Comparison of ENCODE assay signal across 21 cellular contexts in the genomic region with DNA sequence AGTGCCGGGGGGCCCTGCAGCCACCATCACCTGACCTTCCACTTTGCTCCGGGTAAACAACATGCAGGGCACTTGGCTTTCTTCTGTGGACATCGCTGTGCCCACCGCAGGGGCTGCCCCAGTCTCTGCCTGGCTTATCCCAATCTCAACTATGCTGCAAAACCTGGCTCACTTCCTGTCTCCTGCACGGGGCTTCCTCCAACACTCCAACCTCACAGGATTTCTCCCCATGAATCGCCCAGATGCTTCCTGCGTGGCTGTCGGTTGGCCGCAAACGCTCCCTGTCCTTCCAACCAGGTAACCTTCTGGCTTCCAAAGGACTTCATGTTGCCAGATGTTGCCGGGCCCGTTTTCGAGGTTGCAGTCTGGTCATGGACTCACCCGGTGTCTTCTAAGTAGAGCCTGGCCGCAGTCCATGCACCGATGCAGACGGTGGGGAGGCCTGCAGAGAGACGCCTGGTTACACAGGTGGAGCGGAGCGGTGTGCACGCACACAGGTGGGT.
A peak's percentile ranks its signal among the peaks of the same experiment; 100 is the strongest.
DNase-seq lines count a peak whose midpoint lies in the region; ATAC-seq, FAIRE-seq and TF ChIP-seq lines count a peak whose summit lies in the region.
"Had no signal": no experiment of that assay in that cellular context is flagged by ENCODE, and none has a peak within 500 bp of the region (broad histone marks: within the 10 kb centered on the region; RNA-seq: fewer than 3 reads in every experiment).

No MANE protein-coding gene starts in this region.

- no peak overlapping the region for H3K4me3 Mint-ChIP-seq in activated CD4-positive, alpha-beta memory T cell treated with anti-CD3 and anti-CD28 coated beads, Interleukin-2, amount 10 ng/mL, durations not matched to agents 7 days and 5 days
- H3K4me3 Mint-ChIP-seq in activated CD4-positive, alpha-beta memory T cell treated with anti-CD3 and anti-CD28 coated beads for 36 hours = no peak overlapping the region
- H3K4me3 Mint-ChIP-seq in activated CD8-positive, alpha-beta memory T cell treated with anti-CD3 and anti-CD28 coated beads, Interleukin-2, amount 10 ng/mL, durations not matched to agents 7 days and 5 days = no peak overlapping the region
- no peak overlapping the region for H3K4me3 Mint-ChIP-seq in activated T-helper 17 cell treated with anti-CD3 and anti-CD28 coated beads, Interleukin-2, amount 50 U/mL, for 72 hours
- H3K4me3 Mint-ChIP-seq: CD4-positive, CD25-positive, alpha-beta regulatory T cell; GM23338 had no signal

- H3K27me3 Mint-ChIP-seq in activated CD4-positive, alpha-beta memory T cell treated with anti-CD3 and anti-CD28 coated beads, Interleukin-2, amount 10 ng/mL, durations not matched to agents 7 days and 5 days = peaks cover 12% of the 10 kb centered on the region
- peaks cover 17% of the 10 kb centered on the region for H3K27me3 Mint-ChIP-seq in activated CD4-positive, alpha-beta memory T cell treated with anti-CD3 and anti-CD28 coated beads for 36 hours
- H3K27me3 Mint-ChIP-seq in activated CD8-positive, alpha-beta memory T cell treated with anti-CD3 and anti-CD28 coated beads, Interleukin-2, amount 10 ng/mL, durations not matched to agents 7 days and 5 days = peaks cover 10% of the 10 kb centered on the region
- peaks cover 26% of the 10 kb centered on the region for H3K27me3 Mint-ChIP-seq in activated T-helper 17 cell treated with anti-CD3 and anti-CD28 coated beads, Interleukin-2, amount 50 U/mL, for 72 hours

- H3K27ac Mint-ChIP-seq in activated CD4-positive, alpha-beta memory T cell treated with anti-CD3 and anti-CD28 coated beads, Interleukin-2, amount 10 ng/mL, durations not matched to agents 7 days and 5 days = no peak overlapping the region
- no peak overlapping the region for H3K27ac Mint-ChIP-seq in activated CD4-positive, alpha-beta memory T cell treated with anti-CD3 and anti-CD28 coated beads for 36 hours
- H3K27ac Mint-ChIP-seq in activated CD8-positive, alpha-beta memory T cell treated with anti-CD3 and anti-CD28 coated beads, Interleukin-2, amount 10 ng/mL, durations not matched to agents 7 days and 5 days = no peak overlapping the region
- H3K27ac Mint-ChIP-seq in activated T-helper 17 cell treated with anti-CD3 and anti-CD28 coated beads, Interleukin-2, amount 50 U/mL, for 72 hours = no peak overlapping the region
- H3K27ac Mint-ChIP-seq: CD4-positive, CD25-positive, alpha-beta regulatory T cell; GM23338 had no signal

- DNase-seq in activated CD4-positive, alpha-beta memory T cell treated with anti-CD3 and anti-CD28 coated beads, Interleukin-2, amount 10 ng/mL, durations not matched to agents 7 days and 5 days = peak; percentile 14
- no peak for DNase-seq in activated CD4-positive, alpha-beta memory T cell treated with anti-CD3 and anti-CD28 coated beads for 36 hours
- peak; percentile 26 for DNase-seq in activated CD8-positive, alpha-beta memory T cell treated with anti-CD3 and anti-CD28 coated beads, Interleukin-2, amount 10 ng/mL, durations not matched to agents 7 days and 5 days
- peak; percentile 9 for DNase-seq in mucosa of gallbladder (ENCODE audit: low spot score)
- DNase-seq in testis = peak; percentile 13
- DNase-seq in H54 (ENCODE audit: insufficient read length, low spot score) = no peak
- no peak for DNase-seq in GM10248 (ENCODE audit: extremely low spot score)
- DNase-seq: 8988T; CD4-positive, CD25-positive, alpha-beta regulatory T cell; COR-L47; DMS 273 treated with DMSO at 0.1 percent for 48 hours; NCI-H1092 treated with DMSO at 0.1 percent for 48 hours; NCI-H2081; NCI-H2171 treated with DMSO at 0.1 percent for 48 hours; NCI-H446; Peyer's patch had no signal

- H3K27me3 ChIP-seq in testis = no peaks in the 10 kb centered on the region
- H3K27me3 ChIP-seq: Peyer's patch had no signal

- H3K4me3 ChIP-seq in testis = no peak overlapping the region
- H3K4me3 ChIP-seq: GM23338, K562, Peyer's patch had no signal

- TF ChIP-seq POLR2A in testis (IDR thresholded peaks at IDR 0.05) = no peak
- TF ChIP-seq POLR2A in H54 (IDR thresholded peaks at IDR 0.05; ENCODE audit: low read depth, low read length) = no peak

- POLR2A ChIA-PET in activated CD4-positive, alpha-beta memory T cell treated with anti-CD3 and anti-CD28 coated beads, Interleukin-2, amount 10 ng/mL, durations not matched to agents 7 days and 5 days (lab: Charles Lee) = no interaction called here
- POLR2A ChIA-PET in activated CD4-positive, alpha-beta memory T cell treated with anti-CD3 and anti-CD28 coated beads for 36 hours (lab: Charles Lee) = no interaction called here
- POLR2A ChIA-PET in GM10248 (lab: Yijun Ruan, JAX) = no interaction called here

- H3K9me3 ChIP-seq in testis = no peaks in the 10 kb centered on the region
- H3K9me3 ChIP-seq: Peyer's patch had no signal

- H3K9me3 Mint-ChIP-seq in activated CD4-positive, alpha-beta memory T cell treated with anti-CD3 and anti-CD28 coated beads, Interleukin-2, amount 10 ng/mL, durations not matched to agents 7 days and 5 days = no peaks in the 10 kb centered on the region
- no peaks in the 10 kb centered on the region for H3K9me3 Mint-ChIP-seq in activated CD4-positive, alpha-beta memory T cell treated with anti-CD3 and anti-CD28 coated beads for 36 hours
- no peaks in the 10 kb centered on the region for H3K9me3 Mint-ChIP-seq in activated CD8-positive, alpha-beta memory T cell treated with anti-CD3 and anti-CD28 coated beads, Interleukin-2, amount 10 ng/mL, durations not matched to agents 7 days and 5 days (ENCODE audit: low read depth)
- no peaks in the 10 kb centered on the region for H3K9me3 Mint-ChIP-seq in activated T-helper 17 cell treated with anti-CD3 and anti-CD28 coated beads, Interleukin-2, amount 50 U/mL, for 72 hours

- no peaks in the 10 kb centered on the region for H3K36me3 Mint-ChIP-seq in activated CD4-positive, alpha-beta memory T cell treated with anti-CD3 and anti-CD28 coated beads, Interleukin-2, amount 10 ng/mL, durations not matched to agents 7 days and 5 days (ENCODE audit: low read depth)
- no peaks in the 10 kb centered on the region for H3K36me3 Mint-ChIP-seq in activated CD4-positive, alpha-beta memory T cell treated with anti-CD3 and anti-CD28 coated beads for 36 hours
- H3K36me3 Mint-ChIP-seq in activated CD8-positive, alpha-beta memory T cell treated with anti-CD3 and anti-CD28 coated beads, Interleukin-2, amount 10 ng/mL, durations not matched to agents 7 days and 5 days = no peaks in the 10 kb centered on the region
- H3K36me3 Mint-ChIP-seq in activated T-helper 17 cell treated with anti-CD3 and anti-CD28 coated beads, Interleukin-2, amount 50 U/mL, for 72 hours (ENCODE audit: low read depth) = no peaks in the 10 kb centered on the region
- H3K36me3 Mint-ChIP-seq: CD4-positive, CD25-positive, alpha-beta regulatory T cell had no signal

- intact Hi-C loops in activated CD4-positive, alpha-beta memory T cell treated with anti-CD3 and anti-CD28 coated beads for 36 hours (cut with micrococcal nuclease) = no loop called here
- intact Hi-C loops in testis (cut with DNase I; ENCODE audit: low total_unique reads) = no loop called here

- H3K36me3 ChIP-seq in testis (ENCODE audit: low read depth, missing control alignments) = no peaks in the 10 kb centered on the region
- H3K36me3 ChIP-seq: Peyer's patch had no signal

- peaks cover 10% of the 10 kb centered on the region for H3K4me1 ChIP-seq in testis

- TF ChIP-seq CTCF in testis (IDR thresholded peaks at IDR 0.05) (no peak), GM10248 (IDR thresholded peaks at IDR 0.05; ENCODE audit: control extremely low read depth, extremely low read depth, low read depth, missing control alignments) (no peak)

- CTCF ChIA-PET in activated CD4-positive, alpha-beta memory T cell treated with anti-CD3 and anti-CD28 coated beads, Interleukin-2, amount 10 ng/mL, durations not matched to agents 7 days and 5 days (lab: Charles Lee) = no interaction called here
- CTCF ChIA-PET in activated CD4-positive, alpha-beta memory T cell treated with anti-CD3 and anti-CD28 coated beads for 36 hours (lab: Charles Lee) = interaction anchor here (1.5 kb wide), 1 partner anchor 58 kb away, joined by 4 read pairs; no protein-coding TSS in a partner anchor
- CTCF ChIA-PET in activated CD8-positive, alpha-beta memory T cell treated with anti-CD3 and anti-CD28 coated beads, Interleukin-2, amount 10 ng/mL, durations not matched to agents 7 days and 5 days (lab: Charles Lee) = no interaction called here
- CTCF ChIA-PET in GM10248 (lab: Yijun Ruan, JAX) = no interaction called here

- WGBS in testis, 2 donors = 93 to 96% methylated on average over 21 of the region's 21 CpGs

- H3K4me1 Mint-ChIP-seq in activated CD4-positive, alpha-beta memory T cell treated with anti-CD3 and anti-CD28 coated beads, Interleukin-2, amount 10 ng/mL, durations not matched to agents 7 days and 5 days = no peaks in the 10 kb centered on the region
- no peaks in the 10 kb centered on the region for H3K4me1 Mint-ChIP-seq in activated CD4-positive, alpha-beta memory T cell treated with anti-CD3 and anti-CD28 coated beads for 36 hours (ENCODE audit: low read depth)
- no peaks in the 10 kb centered on the region for H3K4me1 Mint-ChIP-seq in activated CD8-positive, alpha-beta memory T cell treated with anti-CD3 and anti-CD28 coated beads, Interleukin-2, amount 10 ng/mL, durations not matched to agents 7 days and 5 days
- H3K4me1 Mint-ChIP-seq in activated T-helper 17 cell treated with anti-CD3 and anti-CD28 coated beads, Interleukin-2, amount 50 U/mL, for 72 hours = no peaks in the 10 kb centered on the region

- H3K27ac ChIP-seq in testis = no peak overlapping the region
- H3K27ac ChIP-seq: Peyer's patch had no signal

- ATAC-seq in activated CD8-positive, alpha-beta memory T cell treated with anti-CD3 and anti-CD28 coated beads, Interleukin-2, amount 10 ng/mL, durations not matched to agents 7 days and 5 days = no peak
- no peak for ATAC-seq in activated T-helper 17 cell treated with anti-CD3 and anti-CD28 coated beads, Interleukin-2, amount 50 U/mL, for 72 hours (replicated peaks)
- ATAC-seq: GM23338, K562, Right ventricle myocardium inferior had no signal

- no peak for FAIRE-seq in H54 (lab: Jason Lieb, UNC)
- FAIRE-seq: G401.6, K562 had no signal

Comparison
In these comparisons a context has a peak if more than half of its experiments do, and no peak if none do; other contexts are left out.
1. DNase-seq: peak in activated CD4-positive, alpha-beta memory T cell treated with anti-CD3 and anti-CD28 coated beads, Interleukin-2, amount 10 ng/mL, durations not matched to agents 7 days and 5 days (single experiment), activated CD8-positive, alpha-beta memory T cell treated with anti-CD3 and anti-CD28 coated beads, Interleukin-2, amount 10 ng/mL, durations not matched to agents 7 days and 5 days (single experiment), mucosa of gallbladder (single experiment) and testis (single experiment); none in activated CD4-positive, alpha-beta memory T cell treated with anti-CD3 and anti-CD28 coated beads for 36 hours (single experiment), H54 (single experiment) and GM10248 (single experiment).